In genomic region chr10:7872041-7872442, GRCh38 we compare ENCODE assay signal across 8 cellular contexts. TPM values are rescaled to one million over a fixed set of nuclear protein-coding genes. Genes with fewer than 3 reads are reported as not detected.
DNase-seq lines count a peak whose midpoint lies in the region; ATAC-seq, FAIRE-seq and TF ChIP-seq lines count a peak whose summit lies in the region.

No MANE protein-coding gene starts in this region.

- TF ChIP-seq CTCF in MM.1S (IDR thresholded peaks at IDR 0.05; ENCODE audit: low read length) (peak; percentile 65), adrenal gland (IDR thresholded peaks at IDR 0.05) (peak; percentile 57 to 96 (median 80)), kidney (IDR thresholded peaks at IDR 0.05; ENCODE audit: borderline replicate concordance, extremely low read depth, insufficient read depth) (peak; percentile 72)

- H3K9me2 ChIP-seq in MM.1S (replicated peaks; ENCODE audit: insufficient read depth, low read length), result no peaks in the 10 kb centered on the region

- H3K36me3 ChIP-seq in MM.1S (replicated peaks; ENCODE audit: insufficient read depth, low read length), result no peaks in the 10 kb centered on the region
- H3K36me3 ChIP-seq in adrenal gland (replicated peaks in 1 of 2), result no peaks in the 10 kb centered on the region
- no peaks in the 10 kb centered on the region for H3K36me3 ChIP-seq in kidney (ENCODE audit: control insufficient read depth in 1 of 2, insufficient read depth in 2 of 2, low read length in 2 of 2)

- H3K9me3 ChIP-seq in MM.1S (replicated peaks; ENCODE audit: insufficient read depth, low read length), result no peaks in the 10 kb centered on the region
- no peaks in the 10 kb centered on the region for H3K9me3 ChIP-seq in adrenal gland (replicated peaks in 1 of 3)
- H3K9me3 ChIP-seq in kidney (ENCODE audit: control insufficient read depth in 1 of 2, low read length in 2 of 2), result no peaks in the 10 kb centered on the region

- H3K4me3 Mint-ChIP-seq in activated CD4-positive, alpha-beta T cell treated with anti-CD3 and anti-CD28 coated beads, Interleukin-2, amount 10 ng/mL, durations not matched to agents 7 days and 5 days, result peak overlapping the region; percentile 41

- H3K79me2 ChIP-seq in MM.1S (ENCODE audit: low read length), result 0 out of 2 replicates have a peak, but pooled peaks cover 9% of the 10 kb centered on the region

- H3K9ac ChIP-seq in MM.1S (ENCODE audit: low read length), result no peak overlapping the region
- H3K9ac ChIP-seq in kidney (ENCODE audit: low read length in 2 of 2), result peak overlapping the region in 1 of 2 donors; percentile 2

- WGBS in adrenal gland, 4 donors, result 9 to 16% (median 13%) methylated on average over 5 of the region's 5 CpGs

- H2AFZ ChIP-seq in MM.1S (ENCODE audit: low read length), result no peak overlapping the region

- no peaks in the 10 kb centered on the region for H4K20me1 ChIP-seq in MM.1S (ENCODE audit: insufficient read depth, low read length)

- CTCF ChIA-PET in activated CD4-positive, alpha-beta T cell treated with anti-CD3 and anti-CD28 coated beads, Interleukin-2, amount 10 ng/mL, durations not matched to agents 7 days and 5 days (lab: Charles Lee), result interaction anchor here (0.5 to 0.6 kb wide), 3 partner anchors 20 to 1329 kb away, joined by 3 read pairs; no protein-coding TSS in a partner anchor

- no peaks in the 10 kb centered on the region for H3F3A ChIP-seq in MM.1S (ENCODE audit: insufficient read depth, low read length)

- no peak overlapping the region for H3K27ac Mint-ChIP-seq in activated CD4-positive, alpha-beta T cell treated with anti-CD3 and anti-CD28 coated beads, Interleukin-2, amount 10 ng/mL, durations not matched to agents 7 days and 5 days

- peaks cover 1% of the 10 kb centered on the region for H3K4me1 Mint-ChIP-seq in activated CD4-positive, alpha-beta T cell treated with anti-CD3 and anti-CD28 coated beads, Interleukin-2, amount 10 ng/mL, durations not matched to agents 7 days and 5 days

- POLR2A ChIA-PET in activated CD4-positive, alpha-beta T cell treated with anti-CD3 and anti-CD28 coated beads, Interleukin-2, amount 10 ng/mL, durations not matched to agents 7 days and 5 days (lab: Charles Lee), result no interaction called here

- H3K27me3 ChIP-seq in MM.1S (replicated peaks; ENCODE audit: insufficient read depth, low read length) (no peaks in the 10 kb centered on the region), adrenal gland (no peaks in the 10 kb centered on the region)

- 0 out of 2 replicates have a peak overlapping the region, but pooled peaks have one; percentile 18 for H3K4me2 ChIP-seq in MM.1S (ENCODE audit: low read depth, low read length)

- intact Hi-C loops in adrenal gland (cut with DNase I), result no loop called here
- intact Hi-C loops in kidney (cut with DNase I), result no loop called here

- no peak for TF ChIP-seq POLR2A in adrenal gland (IDR thresholded peaks at IDR 0.05)

- no peak overlapping the region for H3K4me3 ChIP-seq in MM.1S (ENCODE audit: low read length)
- H3K4me3 ChIP-seq in adrenal gland, result peak overlapping the region in 1 of 4 donors; percentile 48
- H3K4me3 ChIP-seq in kidney (ENCODE audit: low read length in 2 of 2), result peak overlapping the region; percentile 44 to 48

- peak; percentile 99 for FAIRE-seq in kidney (lab: Jason Lieb, UNC)

- no peak for ATAC-seq in HG02571 (IDR thresholded peaks at IDR 0.05; ENCODE audit: unreplicated experiment)

- H3K9me3 Mint-ChIP-seq in activated CD4-positive, alpha-beta T cell treated with anti-CD3 and anti-CD28 coated beads, Interleukin-2, amount 10 ng/mL, durations not matched to agents 7 days and 5 days, result no peaks in the 10 kb centered on the region

- no peaks in the 10 kb centered on the region for H3K27me3 Mint-ChIP-seq in activated CD4-positive, alpha-beta T cell treated with anti-CD3 and anti-CD28 coated beads, Interleukin-2, amount 10 ng/mL, durations not matched to agents 7 days and 5 days

- H3K4me1 ChIP-seq in MM.1S (ENCODE audit: low read length) (no peaks in the 10 kb centered on the region), adrenal gland (replicated peaks in 1 of 2) (peaks cover 0 to 14% of the 10 kb centered on the region in 2 donors), kidney (ENCODE audit: control insufficient read depth in 1 of 2, insufficient read depth in 1 of 2, low read depth in 1 of 2, low read length in 2 of 2) (no peaks in the 10 kb centered on the region)

- no peak for DNase-seq in activated CD4-positive, alpha-beta T cell treated with anti-CD3 and anti-CD28 coated beads, Interleukin-2, amount 10 ng/mL, durations not matched to agents 7 days and 5 days
- DNase-seq in activated CD4-positive, alpha-beta T cell treated with anti-CD3 and anti-CD28 coated beads, Interleukin-2, amount 50 U/mL, for 4 hours, result no peak
- peak; percentile 10 for DNase-seq in MM.1S
- no peak for DNase-seq in adrenal gland
- DNase-seq in kidney, result no peak
- DNase-seq in superior temporal gyrus (ENCODE audit: extremely low spot score), result peak; percentile 77
- no peak for DNase-seq in COR-L47 (lab: John Stamatoyannopoulos, UW)

- no peak overlapping the region for H3K27ac ChIP-seq in MM.1S (ENCODE audit: low read length)
- H3K27ac ChIP-seq in adrenal gland, result no peak overlapping the region
- H3K27ac ChIP-seq in kidney (ENCODE audit: low read depth in 2 of 2, low read length in 2 of 2), result no peak overlapping the region

- H3K36me3 Mint-ChIP-seq in activated CD4-positive, alpha-beta T cell treated with anti-CD3 and anti-CD28 coated beads, Interleukin-2, amount 10 ng/mL, durations not matched to agents 7 days and 5 days (ENCODE audit: low read depth), result no peaks in the 10 kb centered on the region

RNA-seq across cellular contexts. Expression of gene TAF3, which starts 53.7 kb away (rescaled TPM):
- 10 to 100 TPM; 13.9 to 16.4 TPM for total RNA-seq in activated CD4-positive, alpha-beta T cell treated with anti-CD3 and anti-CD28 coated beads, Interleukin-2, amount 10 ng/mL, durations not matched to agents 7 days and 5 days
- total RNA-seq in adrenal gland (10 to 100 TPM in 2 of 8 donors, 1 to 10 TPM in 6; 4.5 to 12.0 (median 9.2) TPM), kidney (8.7 TPM)
- polyA plus RNA-seq in adrenal gland (10 to 100 TPM in 1 of 3 donors, 1 to 10 TPM in 2; 3.5 to 16.6 (median 5.6) TPM), kidney (ENCODE audit: insufficient read depth, low read depth, low replicate concordance) (4.0 TPM)

Comparison
In these comparisons a context has a peak if more than half of its experiments do, and no peak if none do; other contexts are left out.
1. DNase-seq: peak in MM.1S (single experiment) and superior temporal gyrus (single experiment); none in activated CD4-positive, alpha-beta T cell treated with anti-CD3 and anti-CD28 coated beads, Interleukin-2, amount 10 ng/mL, durations not matched to agents 7 days and 5 days (single experiment), activated CD4-positive, alpha-beta T cell treated with anti-CD3 and anti-CD28 coated beads, Interleukin-2, amount 50 U/mL, for 4 hours (0 of 2), adrenal gland (0 of 7), kidney (single experiment) and COR-L47 (single experiment).
2. Peak in every context shown above with its lines, with median percentiles within 50 percentile points of each other: CTCF ChIP-seq.